In the genomic region with DNA sequence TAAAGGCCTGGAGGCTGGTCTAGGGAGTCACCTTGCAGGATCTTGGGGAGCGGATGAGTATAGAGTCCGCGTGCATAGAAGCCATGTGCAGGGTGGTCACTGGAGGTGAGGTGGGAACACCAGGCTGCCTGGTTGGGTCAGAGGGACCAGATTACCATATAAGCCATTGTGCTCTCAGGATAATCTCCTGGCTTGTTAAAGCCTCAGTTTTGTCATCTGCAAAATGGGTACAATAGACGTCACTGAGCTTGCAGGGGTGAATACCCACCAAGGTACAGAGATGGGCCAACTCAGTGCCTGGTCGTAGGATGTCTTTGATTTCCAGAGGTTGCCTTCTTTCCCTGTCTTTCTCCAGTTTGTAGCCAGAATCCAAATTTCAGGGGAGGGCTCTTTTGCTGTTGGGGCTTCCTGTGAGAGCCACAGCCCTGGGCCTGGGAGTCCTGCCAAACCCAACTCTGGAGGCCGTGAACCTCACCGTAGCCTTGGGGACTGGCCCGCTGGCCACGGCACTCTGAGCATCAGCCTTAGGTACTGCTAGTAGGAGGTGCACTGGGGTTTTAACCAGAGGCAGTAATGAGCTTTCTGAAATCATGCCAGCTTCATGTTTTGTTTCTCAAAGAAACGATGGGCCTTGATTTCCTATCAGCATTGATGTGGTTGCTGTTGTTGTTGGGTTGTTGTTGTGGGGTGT, we compare ENCODE assay signal across 10 cellular contexts. TPM values are rescaled to one million over a fixed set of nuclear protein-coding genes. Genes with fewer than 3 reads are reported as not detected.
DNase-seq lines count a peak whose midpoint lies in the region; ATAC-seq and TF ChIP-seq lines count a peak whose summit lies in the region.
"Had no signal": no experiment of that assay in that cellular context is flagged by ENCODE, and none has a peak within 500 bp of the region (broad histone marks: within the 10 kb centered on the region; RNA-seq: fewer than 3 reads in every experiment).

No MANE protein-coding gene starts in this region.

- no peak overlapping the region for H3K4me3 ChIP-seq in astrocyte of the spinal cord (ENCODE audit: low read depth, low read length)
- H3K4me3 ChIP-seq in smooth muscle cell, result no peak overlapping the region

- H3K79me2 ChIP-seq in smooth muscle cell (ENCODE audit: low read depth), result peaks cover 99% of the 10 kb centered on the region

- no peak overlapping the region for H3K9ac ChIP-seq in smooth muscle cell (ENCODE audit: low read depth)

- H4K20me1 ChIP-seq in smooth muscle cell (ENCODE audit: low read depth), result peaks cover 100% of the 10 kb centered on the region

- H3K9me3 ChIP-seq in smooth muscle cell (replicated peaks; ENCODE audit: low read depth), result no peaks in the 10 kb centered on the region

- TF ChIP-seq CTCF in astrocyte of the spinal cord (IDR thresholded peaks at IDR 0.05; ENCODE audit: low read depth, low read length) (no peak), smooth muscle cell (IDR thresholded peaks at IDR 0.05; ENCODE audit: borderline replicate concordance, insufficient read depth, poor library complexity, severe bottlenecking) (no peak)

- H3K4me1 ChIP-seq in smooth muscle cell (ENCODE audit: low read depth), result peaks cover 21% of the 10 kb centered on the region

- in situ Hi-C loops in astrocyte of the spinal cord (cut with HindIII; ENCODE audit: low sequenced_read_pairs), result no loop called here

- H3K27me3 ChIP-seq in smooth muscle cell (ENCODE audit: low read depth), result no peaks in the 10 kb centered on the region

- ATAC-seq in activated CD4-positive, CD25-positive, alpha-beta regulatory T cell treated with anti-CD3 and anti-CD28 coated beads, Interleukin-2, amount 50 U/mL, for 24 hours, result no peak

- H3K36me3 ChIP-seq in smooth muscle cell (ENCODE audit: low read depth), result no peaks in the 10 kb centered on the region

- DNase-seq in NCI-H1092 treated with DMSO at 0.1 percent for 48 hours (lab: John Stamatoyannopoulos, UW) (peak; percentile 11), NCI-H1092 (lab: John Stamatoyannopoulos, UW) (no peak), astrocyte of the spinal cord (ENCODE audit: low read depth, low spot score) (peak; percentile 77), left kidney (ENCODE audit: low read depth, low spot score) (peak; percentile 14), smooth muscle cell (lab: John Stamatoyannopoulos, UW; ENCODE audit: unreplicated experiment) (no peak)
- DNase-seq in stimulated activated CD4-positive, alpha-beta T cell treated with anti-CD3 and anti-CD28 coated beads, Interleukin-4, amount 100 ng/mL, for 4 hours, result no peak
- DNase-seq: NCI-H187; stimulated activated CD4-positive, alpha-beta T cell treated with anti-CD3 and anti-CD28 coated beads, Interleukin-12 subunit alpha, Interleukin-12 subunit beta, amount 100 ng/mL, for 4 hours had no signal

- H3F3A ChIP-seq in smooth muscle cell (ENCODE audit: low read depth), result no peaks in the 10 kb centered on the region

- H3K27ac ChIP-seq in temporal lobe (ENCODE audit: low read depth, low read length) (peak overlapping the region; percentile 13), smooth muscle cell (ENCODE audit: low read depth) (no peak overlapping the region)

- no peak overlapping the region for H2AFZ ChIP-seq in smooth muscle cell (ENCODE audit: low read depth)

- H3K4me2 ChIP-seq in smooth muscle cell, result no peak overlapping the region

- 93% methylated on average over 10 of the region's 10 CpGs for WGBS in smooth muscle cell (ENCODE audit: low lambda C conversion rate)

RNA-seq across cellular contexts. Expression of a gene that starts 35.6 kb away (rescaled TPM):
- total RNA-seq in temporal lobe (52.1 TPM), smooth muscle cell (12.0 and 31.3 TPM in 2 replicates)
- 24.2 and 28.9 TPM in 2 replicates for polyA plus RNA-seq in smooth muscle cell

Comparison
In these comparisons a context has a peak if more than half of its experiments do, and no peak if none do; other contexts are left out.
1. DNase-seq: peak in NCI-H1092 treated with DMSO at 0.1 percent for 48 hours (single experiment), astrocyte of the spinal cord (single experiment) and left kidney (single experiment); none in NCI-H1092 (single experiment), stimulated activated CD4-positive, alpha-beta T cell treated with anti-CD3 and anti-CD28 coated beads, Interleukin-4, amount 100 ng/mL, for 4 hours (0 of 2) and smooth muscle cell (single experiment).